8 cellular contexts compared by ENCODE assay signal in genomic region chr1:17010601-17011438, GRCh38. TPM values are rescaled to one million over a fixed set of nuclear protein-coding genes. Genes with fewer than 3 reads are reported as not detected.
A peak's percentile ranks its signal among the peaks of the same experiment; 100 is the strongest.
DNase-seq lines count a peak whose midpoint lies in the region; ATAC-seq and TF ChIP-seq lines count a peak whose summit lies in the region.

No MANE protein-coding gene starts in this region.

- intact Hi-C loops in heart right ventricle (cut with DNase I) = loop anchor here in 3 of 10 donors (5.0 kb wide), 3 partner anchors 36 to 49 kb away; partner anchors contain the start of gene SDHB (in 1 of the 3)

- H3K9me3 Mint-ChIP-seq in activated naive CD4-positive, alpha-beta T cell treated with anti-CD3 and anti-CD28 coated beads, Interleukin-2, amount 50 U/mL, for 72 hours = no peaks in the 10 kb centered on the region

- H3K4me1 ChIP-seq in heart right ventricle = peaks cover 7 to 51% (median 26%) of the 10 kb centered on the region in 9 donors

- H3K27ac Mint-ChIP-seq in activated naive CD4-positive, alpha-beta T cell treated with anti-CD3 and anti-CD28 coated beads, Interleukin-2, amount 50 U/mL, for 72 hours = peak overlapping the region; percentile 60 to 78

- TF ChIP-seq CTCF in heart right ventricle (IDR thresholded peaks at IDR 0.05) = no peak

- peak; percentile 5 for DNase-seq in stimulated activated CD4-positive, alpha-beta T cell treated with anti-CD3 and anti-CD28 coated beads, Interleukin-12 subunit alpha, Interleukin-12 subunit beta, amount 100 ng/mL, for 4 hours
- DNase-seq in stimulated activated CD4-positive, alpha-beta T cell treated with anti-CD3 and anti-CD28 coated beads, Interleukin-1b, Interleukin-23, amount 100 ng/mL, for 48 hours = no peak
- peak; percentile 28 for DNase-seq in MV-4-11 (lab: John Stamatoyannopoulos, UW)
- DNase-seq in activated naive CD4-positive, alpha-beta T cell treated with anti-CD3 and anti-CD28 coated beads, Interleukin-2, amount 50 U/mL, for 72 hours (ENCODE audit: low spot score in 2 of 2) = peak in 1 of 2 donors; percentile 31
- peak; percentile 67 to 76 for DNase-seq in heart right ventricle
- DNase-seq in pulmonary artery endothelial cell (ENCODE audit: low read depth, low spot score) = peak; percentile 19
- DNase-seq in NCI-H510A treated with DMSO at 0.1 percent for 48 hours (lab: John Stamatoyannopoulos, UW) = no peak
- DNase-seq in NCI-H146 treated with DMSO at 0.1 percent for 48 hours (lab: John Stamatoyannopoulos, UW; ENCODE audit: unreplicated experiment) = no peak

- peak overlapping the region in 9 of 10 donors; percentile 58 to 82 (median 79) for H3K27ac ChIP-seq in heart right ventricle

- no peaks in the 10 kb centered on the region for H3K36me3 Mint-ChIP-seq in activated naive CD4-positive, alpha-beta T cell treated with anti-CD3 and anti-CD28 coated beads, Interleukin-2, amount 50 U/mL, for 72 hours

- H3K27me3 ChIP-seq in heart right ventricle = no peaks in the 10 kb centered on the region

- H3K36me3 ChIP-seq in heart right ventricle = peaks cover 0 to 11% (median 0%) of the 10 kb centered on the region in 9 donors

- no peaks in the 10 kb centered on the region for H3K9me3 ChIP-seq in heart right ventricle

- peak overlapping the region; percentile 64 to 99 (median 92) for H3K4me3 ChIP-seq in heart right ventricle

- whole genome bisulfite sequencing in heart right ventricle, 2 donors = 2 to 4% methylated on average over 27 of the region's 27 CpGs

- ATAC-seq in activated naive CD4-positive, alpha-beta T cell treated with anti-CD3 and anti-CD28 coated beads, Interleukin-2, amount 50 U/mL, for 72 hours = peak in 1 of 2 donors; percentile 9
- peak; percentile 52 to 79 (median 68) for ATAC-seq in heart right ventricle

RNA-seq across cellular contexts. Expression of gene ATP13A2, which starts 0.9 kb away (rescaled TPM):
- total RNA-seq in activated naive CD4-positive, alpha-beta T cell treated with anti-CD3 and anti-CD28 coated beads, Interleukin-2, amount 50 U/mL, for 72 hours = 10 to 100 TPM; 13.9 to 24.7 TPM
- total RNA-seq in heart right ventricle (10 to 100 TPM in 7 of 10 donors, 1 to 10 TPM in 3; 7.2 to 20.0 (median 10.6) TPM), pulmonary artery endothelial cell (41.6 and 51.7 TPM in 2 replicates)
- 10 to 100 TPM; 10.9 to 18.2 TPM for polyA plus RNA-seq in heart right ventricle

RNA-seq across cellular contexts. Expression of gene MFAP2, which starts 30.4 kb away (rescaled TPM):
- total RNA-seq in activated naive CD4-positive, alpha-beta T cell treated with anti-CD3 and anti-CD28 coated beads, Interleukin-2, amount 50 U/mL, for 72 hours = under 1 TPM in 1 of 2 donors, not detected in 1; 0.37 TPM
- 1 to 10 TPM; 1.3 to 6.4 (median 2.4) TPM for total RNA-seq in heart right ventricle
- 10 to 100 TPM in 1 of 2 donors, 1 to 10 TPM in 1; 4.5 to 10.5 TPM for polyA plus RNA-seq in heart right ventricle
- total RNA-seq in pulmonary artery endothelial cell = 12.6 and 13.7 TPM in 2 replicates

RNA-seq across cellular contexts. Expression of gene SDHB, which starts 43.0 kb away (rescaled TPM):
- 100 to 1,000 TPM; 105 to 134 TPM for total RNA-seq in activated naive CD4-positive, alpha-beta T cell treated with anti-CD3 and anti-CD28 coated beads, Interleukin-2, amount 50 U/mL, for 72 hours
- total RNA-seq in heart right ventricle (100 to 1,000 TPM; 222 to 486 (median 379) TPM), pulmonary artery endothelial cell (163 and 191 TPM in 2 replicates)
- 100 to 1,000 TPM; 102 to 312 TPM for polyA plus RNA-seq in heart right ventricle

Comparison
In these comparisons a context has a peak if more than half of its experiments do, and no peak if none do; other contexts are left out.
1. DNase-seq: peak in stimulated activated CD4-positive, alpha-beta T cell treated with anti-CD3 and anti-CD28 coated beads, Interleukin-12 subunit alpha, Interleukin-12 subunit beta, amount 100 ng/mL, for 4 hours (single experiment), MV-4-11 (single experiment), heart right ventricle (2 of 2) and pulmonary artery endothelial cell (single experiment); none in stimulated activated CD4-positive, alpha-beta T cell treated with anti-CD3 and anti-CD28 coated beads, Interleukin-1b, Interleukin-23, amount 100 ng/mL, for 48 hours (single experiment), NCI-H510A treated with DMSO at 0.1 percent for 48 hours (single experiment) and NCI-H146 treated with DMSO at 0.1 percent for 48 hours (single experiment).